1 cellular context compared by ENCODE assay signal in the genomic region with DNA sequence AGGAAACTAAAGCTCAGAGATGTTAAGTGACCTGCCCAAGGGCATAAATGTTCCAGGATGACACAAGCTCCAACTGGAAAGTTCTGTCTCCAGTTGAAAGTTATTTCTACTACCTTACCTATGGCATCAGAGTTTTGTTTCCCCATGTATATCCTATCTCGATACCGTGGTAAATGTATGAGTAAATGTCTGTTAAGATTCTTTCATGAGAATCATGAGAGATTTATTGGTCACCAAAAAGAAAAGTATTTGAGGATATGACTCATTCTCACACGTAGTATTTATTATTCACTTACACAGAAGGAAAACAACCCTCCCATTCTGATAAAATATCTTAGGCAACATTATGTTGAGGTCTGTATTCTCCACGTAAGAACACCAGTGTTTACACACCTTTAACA.
TF ChIP-seq lines count a peak whose summit lies in the region.

No MANE protein-coding gene starts in this region.

TF ChIP-seq in K562, 482 proteins besides CTCF, POLR2A, EP300 and RAD21 (continued from another document):
- TF ChIP-seq, protein P1, sequence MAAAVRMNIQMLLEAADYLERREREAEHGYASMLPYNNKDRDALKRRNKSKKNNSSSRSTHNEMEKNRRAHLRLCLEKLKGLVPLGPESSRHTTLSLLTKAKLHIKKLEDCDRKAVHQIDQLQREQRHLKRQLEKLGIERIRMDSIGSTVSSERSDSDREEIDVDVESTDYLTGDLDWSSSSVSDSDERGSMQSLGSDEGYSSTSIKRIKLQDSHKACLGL (CRISPR knock-in tag; IDR thresholded peaks at IDR 0.05; ENCODE audit: borderline replicate concordance, poor library complexity, severe bottlenecking) = no peak
- TF ChIP-seq CEBPG (CRISPR knock-in tag; IDR thresholded peaks at IDR 0.05) (no peak), CEBPG (tag; conservative IDR thresholded peaks at IDR 0.05 in 1 of 2, IDR thresholded peaks at IDR 0.05 in 1 of 2) (0 out of 4 replicates have a peak, but pooled peaks of 1 of the 2 experiments have one; percentile 6), ZNF77 (CRISPR knock-in tag; IDR thresholded peaks at IDR 0.05) (no peak), MEIS2 (IDR thresholded peaks at IDR 0.05; ENCODE audit: partially characterized antibody) (peak; percentile 39), FOSL1 (tag; conservative IDR thresholded peaks at IDR 0.05) (peak; percentile 38), MECOM (CRISPR knock-in tag; IDR thresholded peaks at IDR 0.05) (no peak)
- TF ChIP-seq, protein P2, sequence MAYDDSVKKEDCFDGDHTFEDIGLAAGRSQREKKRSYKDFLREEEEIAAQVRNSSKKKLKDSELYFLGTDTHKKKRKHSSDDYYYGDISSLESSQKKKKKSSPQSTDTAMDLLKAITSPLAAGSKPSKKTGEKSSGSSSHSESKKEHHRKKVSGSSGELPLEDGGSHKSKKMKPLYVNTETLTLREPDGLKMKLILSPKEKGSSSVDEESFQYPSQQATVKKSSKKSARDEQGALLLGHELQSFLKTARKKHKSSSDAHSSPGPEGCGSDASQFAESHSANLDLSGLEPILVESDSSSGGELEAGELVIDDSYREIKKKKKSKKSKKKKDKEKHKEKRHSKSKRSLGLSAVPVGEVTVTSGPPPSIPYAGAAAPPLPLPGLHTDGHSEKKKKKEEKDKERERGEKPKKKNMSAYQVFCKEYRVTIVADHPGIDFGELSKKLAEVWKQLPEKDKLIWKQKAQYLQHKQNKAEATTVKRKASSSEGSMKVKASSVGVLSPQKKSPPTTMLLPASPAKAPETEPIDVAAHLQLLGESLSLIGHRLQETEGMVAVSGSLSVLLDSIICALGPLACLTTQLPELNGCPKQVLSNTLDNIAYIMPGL (CRISPR knock-in tag; IDR thresholded peaks at IDR 0.05) = no peak
- TF ChIP-seq, protein P3, sequence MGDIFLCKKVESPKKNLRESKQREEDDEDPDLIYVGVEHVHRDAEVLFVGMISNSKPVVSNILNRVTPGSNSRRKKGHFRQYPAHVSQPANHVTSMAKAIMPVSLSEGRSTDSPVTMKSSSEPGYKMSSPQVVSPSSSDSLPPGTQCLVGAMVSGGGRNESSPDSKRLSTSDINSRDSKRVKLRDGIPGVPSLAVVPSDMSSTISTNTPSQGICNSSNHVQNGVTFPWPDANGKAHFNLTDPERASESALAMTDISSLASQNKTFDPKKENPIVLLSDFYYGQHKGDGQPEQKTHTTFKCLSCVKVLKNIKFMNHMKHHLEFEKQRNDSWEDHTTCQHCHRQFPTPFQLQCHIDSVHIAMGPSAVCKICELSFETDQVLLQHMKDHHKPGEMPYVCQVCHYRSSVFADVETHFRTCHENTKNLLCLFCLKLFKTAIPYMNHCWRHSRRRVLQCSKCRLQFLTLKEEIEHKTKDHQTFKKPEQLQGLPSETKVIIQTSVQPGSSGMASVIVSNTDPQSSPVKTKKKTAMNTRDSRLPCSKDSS (IDR thresholded peaks at IDR 0.05; ENCODE audit: low read depth, partially characterized antibody) = no peak
- TF ChIP-seq, protein P4, sequence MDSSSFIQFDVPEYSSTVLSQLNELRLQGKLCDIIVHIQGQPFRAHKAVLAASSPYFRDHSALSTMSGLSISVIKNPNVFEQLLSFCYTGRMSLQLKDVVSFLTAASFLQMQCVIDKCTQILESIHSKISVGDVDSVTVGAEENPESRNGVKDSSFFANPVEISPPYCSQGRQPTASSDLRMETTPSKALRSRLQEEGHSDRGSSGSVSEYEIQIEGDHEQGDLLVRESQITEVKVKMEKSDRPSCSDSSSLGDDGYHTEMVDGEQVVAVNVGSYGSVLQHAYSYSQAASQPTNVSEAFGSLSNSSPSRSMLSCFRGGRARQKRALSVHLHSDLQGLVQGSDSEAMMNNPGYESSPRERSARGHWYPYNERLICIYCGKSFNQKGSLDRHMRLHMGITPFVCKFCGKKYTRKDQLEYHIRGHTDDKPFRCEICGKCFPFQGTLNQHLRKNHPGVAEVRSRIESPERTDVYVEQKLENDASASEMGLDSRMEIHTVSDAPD (CRISPR knock-in tag; IDR thresholded peaks at IDR 0.05) = no peak
- TF ChIP-seq, protein P5, sequence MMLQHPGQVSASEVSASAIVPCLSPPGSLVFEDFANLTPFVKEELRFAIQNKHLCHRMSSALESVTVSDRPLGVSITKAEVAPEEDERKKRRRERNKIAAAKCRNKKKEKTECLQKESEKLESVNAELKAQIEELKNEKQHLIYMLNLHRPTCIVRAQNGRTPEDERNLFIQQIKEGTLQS (IDR thresholded peaks at IDR 0.05) = peak; percentile 57; the same call in 1 of the 2 replicates
- TF ChIP-seq, protein P5 (CRISPR knock-in tag; conservative IDR thresholded peaks at IDR 0.05) = no peak
- TF ChIP-seq, protein P6, sequence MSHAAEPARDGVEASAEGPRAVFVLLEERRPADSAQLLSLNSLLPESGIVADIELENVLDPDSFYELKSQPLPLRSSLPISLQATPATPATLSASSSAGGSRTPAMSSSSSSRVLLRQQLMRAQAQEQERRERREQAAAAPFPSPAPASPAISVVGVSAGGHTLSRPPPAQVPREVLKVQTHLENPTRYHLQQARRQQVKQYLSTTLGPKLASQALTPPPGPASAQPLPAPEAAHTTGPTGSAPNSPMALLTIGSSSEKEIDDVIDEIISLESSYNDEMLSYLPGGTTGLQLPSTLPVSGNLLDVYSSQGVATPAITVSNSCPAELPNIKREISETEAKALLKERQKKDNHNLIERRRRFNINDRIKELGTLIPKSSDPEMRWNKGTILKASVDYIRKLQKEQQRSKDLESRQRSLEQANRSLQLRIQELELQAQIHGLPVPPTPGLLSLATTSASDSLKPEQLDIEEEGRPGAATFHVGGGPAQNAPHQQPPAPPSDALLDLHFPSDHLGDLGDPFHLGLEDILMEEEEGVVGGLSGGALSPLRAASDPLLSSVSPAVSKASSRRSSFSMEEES (CRISPR knock-in tag; IDR thresholded peaks at IDR 0.05) = no peak
